ENCODE assay signal across 33 cellular contexts in the genomic region with DNA sequence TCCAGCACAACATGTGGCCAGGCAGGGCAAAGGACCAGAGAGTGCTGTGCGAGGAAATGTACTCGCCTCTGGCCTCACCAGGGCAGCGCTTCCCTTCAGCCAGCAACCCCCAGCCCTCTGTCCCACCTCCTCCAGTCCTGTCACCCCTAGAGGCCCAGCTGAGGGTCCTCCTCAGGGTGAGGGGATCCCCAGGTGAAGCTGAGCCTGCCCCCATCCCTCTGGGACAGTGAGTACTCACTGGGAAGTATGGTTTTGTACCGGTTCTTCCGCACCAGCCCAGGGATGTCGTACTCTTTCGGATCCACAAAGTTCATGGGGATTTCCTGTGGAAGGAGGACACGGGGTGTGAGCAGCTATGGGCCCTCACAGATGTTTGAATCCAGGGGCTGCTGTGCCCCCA. TPM values are rescaled to one million over a fixed set of nuclear protein-coding genes. Genes with fewer than 3 reads are reported as not detected.
"Had no signal": no experiment of that assay in that cellular context is flagged by ENCODE, and none has a peak within 500 bp of the region (broad histone marks: within the 10 kb centered on the region; RNA-seq: fewer than 3 reads in every experiment).

No MANE protein-coding gene starts in this region.

- H3K27me3 ChIP-seq: adrenal gland, body of pancreas, brain microvascular endothelial cell, cardiac muscle cell had no signal

- H3K27me3 Mint-ChIP-seq: activated CD4-positive, alpha-beta T cell treated with anti-CD3 and anti-CD28 coated beads, Interleukin-2, amount 10 ng/mL, durations not matched to agents 7 days and 5 days; activated CD8-positive, alpha-beta memory T cell treated with anti-CD3 and anti-CD28 coated beads, Interleukin-2, amount 10 ng/mL, durations not matched to agents 7 days and 5 days; activated naive CD8-positive, alpha-beta T cell treated with anti-CD3 and anti-CD28 coated beads for 36 hours had no signal

- H3K27ac Mint-ChIP-seq: activated B cell treated with CpG ODN at 0.5 μM for 24 hours; activated CD4-positive, alpha-beta memory T cell treated with anti-CD3 and anti-CD28 coated beads, Interleukin-2, amount 10 ng/mL, durations not matched to agents 7 days and 5 days; activated CD4-positive, alpha-beta T cell treated with anti-CD3 and anti-CD28 coated beads, Interleukin-2, amount 10 ng/mL, durations not matched to agents 7 days and 5 days; activated CD8-positive, alpha-beta memory T cell treated with anti-CD3 and anti-CD28 coated beads, Interleukin-2, amount 10 ng/mL, durations not matched to agents 7 days and 5 days; activated CD8-positive, alpha-beta T cell treated with anti-CD3 and anti-CD28 coated beads, Interleukin-2, amount 10 ng/mL, durations not matched to agents 7 days and 5 days; activated naive CD4-positive, alpha-beta T cell treated with anti-CD3 and anti-CD28 coated beads for 36 hours; activated naive CD8-positive, alpha-beta T cell treated with anti-CD3 and anti-CD28 coated beads for 36 hours; activated T-cell treated with anti-CD3 and anti-CD28 coated beads, Interleukin-2, amount 50 U/mL, for 24 hours; T-helper 1 cell treated with Interleukin-12 subunit alpha and Interleukin-12 subunit beta and Interleukin-4 antibody, amounts not matched to agents 30 μg/mL and 1 μg/mL, for 36 hours; T-helper 2 cell treated with Interferon-gamma antibody and Interleukin-4, amounts not matched to agents 5 μg/mL and 100 μg/mL, for 36 hours had no signal

- DNase-seq: activated B cell treated with CpG ODN at 0.5 μM for 24 hours; activated CD4-positive, alpha-beta memory T cell treated with anti-CD3 and anti-CD28 coated beads, Interleukin-2, amount 10 ng/mL, durations not matched to agents 7 days and 5 days; activated CD4-positive, alpha-beta T cell treated with anti-CD3 and anti-CD28 coated beads for 48 hours; activated CD4-positive, alpha-beta T cell treated with anti-CD3 and anti-CD28 coated beads, Interleukin-2, amount 10 ng/mL, durations not matched to agents 7 days and 5 days; activated CD4-positive, alpha-beta T cell treated with anti-CD3 and anti-CD28 coated beads, Interleukin-2, amount 50 U/mL, for 48 hours; activated CD4-positive, CD25-positive, alpha-beta regulatory T cell treated with anti-CD3 and anti-CD28 coated beads, Interleukin-2, amount 50 U/mL, for 72 hours; activated CD8-positive, alpha-beta memory T cell treated with anti-CD3 and anti-CD28 coated beads for 24 hours; activated CD8-positive, alpha-beta memory T cell treated with anti-CD3 and anti-CD28 coated beads, Interleukin-2, amount 10 ng/mL, durations not matched to agents 7 days and 5 days; activated CD8-positive, alpha-beta memory T cell treated with anti-CD3 and anti-CD28 coated beads, Interleukin-2, amount 50 U/mL, for 48 hours; activated CD8-positive, alpha-beta T cell treated with anti-CD3 and anti-CD28 coated beads, Interleukin-2, amount 10 ng/mL, durations not matched to agents 7 days and 5 days; activated effector memory CD4-positive, alpha-beta T cell treated with anti-CD3 and anti-CD28 coated beads, Interleukin-2, amount 50 U/mL, for 16 hours; activated gamma-delta T cell treated with Interleukin-2 at 50 U/mL for 16 hours; activated naive CD4-positive, alpha-beta T cell; activated naive CD4-positive, alpha-beta T cell treated with anti-CD3 and anti-CD28 coated beads for 36 hours; activated naive CD4-positive, alpha-beta T cell treated with anti-CD3 and anti-CD28 coated beads, Interleukin-2, amount 50 U/mL, for 16 hours; activated naive CD8-positive, alpha-beta T cell treated with anti-CD3 and anti-CD28 coated beads for 36 hours; activated T-cell treated with anti-CD3 and anti-CD28 coated beads, Interleukin-2, amount 50 U/mL, for 24 hours; activated T-cell treated with anti-CD3 and anti-CD28 coated beads, Interleukin-2, amount 50 U/mL, for 48 hours; adrenal gland; amniotic stem cell; aorta; body of pancreas; brain microvascular endothelial cell; central memory CD4-positive, alpha-beta T cell; T-helper 1 cell; T-helper 2 cell; T-helper 9 cell had no signal

- H3K9me3 Mint-ChIP-seq: activated B cell treated with CpG ODN at 0.5 μM for 24 hours; activated CD4-positive, alpha-beta memory T cell treated with anti-CD3 and anti-CD28 coated beads, Interleukin-2, amount 10 ng/mL, durations not matched to agents 7 days and 5 days; activated CD4-positive, alpha-beta T cell treated with anti-CD3 and anti-CD28 coated beads, Interleukin-2, amount 10 ng/mL, durations not matched to agents 7 days and 5 days; activated naive CD4-positive, alpha-beta T cell treated with anti-CD3 and anti-CD28 coated beads for 36 hours; activated naive CD4-positive, alpha-beta T cell treated with anti-CD3 and anti-CD28 coated beads, Interleukin-2, amount 50 U/mL, for 72 hours; activated naive CD8-positive, alpha-beta T cell treated with anti-CD3 and anti-CD28 coated beads for 36 hours; activated T-cell treated with anti-CD3 and anti-CD28 coated beads, Interleukin-2, amount 50 U/mL, for 24 hours; T-helper 1 cell treated with Interleukin-12 subunit alpha and Interleukin-12 subunit beta and Interleukin-4 antibody, amounts not matched to agents 30 μg/mL and 1 μg/mL, for 36 hours; T-helper 2 cell treated with Interferon-gamma antibody and Interleukin-4, amounts not matched to agents 5 μg/mL and 100 μg/mL, for 36 hours had no signal

- H3K4me1 ChIP-seq: adrenal gland, body of pancreas had no signal

- H3K4me1 Mint-ChIP-seq: activated B cell treated with CpG ODN at 0.5 μM for 24 hours; activated CD4-positive, alpha-beta memory T cell treated with anti-CD3 and anti-CD28 coated beads, Interleukin-2, amount 10 ng/mL, durations not matched to agents 7 days and 5 days; activated CD4-positive, alpha-beta T cell treated with anti-CD3 and anti-CD28 coated beads, Interleukin-2, amount 10 ng/mL, durations not matched to agents 7 days and 5 days; activated naive CD8-positive, alpha-beta T cell treated with anti-CD3 and anti-CD28 coated beads for 36 hours had no signal

- H3K36me3 Mint-ChIP-seq: activated CD8-positive, alpha-beta memory T cell treated with anti-CD3 and anti-CD28 coated beads, Interleukin-2, amount 10 ng/mL, durations not matched to agents 7 days and 5 days; activated naive CD4-positive, alpha-beta T cell treated with anti-CD3 and anti-CD28 coated beads, Interleukin-2, amount 50 U/mL, for 72 hours; activated naive CD8-positive, alpha-beta T cell treated with anti-CD3 and anti-CD28 coated beads for 36 hours had no signal

- H3K4me3 ChIP-seq: adrenal gland, body of pancreas, cardiac muscle cell had no signal

- H3K9me3 ChIP-seq: adrenal gland, body of pancreas had no signal

- H3K36me3 ChIP-seq: adrenal gland, brain microvascular endothelial cell, cardiac muscle cell had no signal

- H3K27ac ChIP-seq: adrenal gland, body of pancreas, brain microvascular endothelial cell, cardiac muscle cell, VCaP had no signal

- H3K4me3 Mint-ChIP-seq: activated B cell treated with CpG ODN at 0.5 μM for 24 hours; activated CD4-positive, alpha-beta memory T cell treated with anti-CD3 and anti-CD28 coated beads, Interleukin-2, amount 10 ng/mL, durations not matched to agents 7 days and 5 days; activated CD4-positive, alpha-beta T cell treated with anti-CD3 and anti-CD28 coated beads, Interleukin-2, amount 10 ng/mL, durations not matched to agents 7 days and 5 days; activated CD8-positive, alpha-beta memory T cell treated with anti-CD3 and anti-CD28 coated beads, Interleukin-2, amount 10 ng/mL, durations not matched to agents 7 days and 5 days; activated CD8-positive, alpha-beta T cell treated with anti-CD3 and anti-CD28 coated beads, Interleukin-2, amount 10 ng/mL, durations not matched to agents 7 days and 5 days; activated naive CD4-positive, alpha-beta T cell treated with anti-CD3 and anti-CD28 coated beads for 36 hours; activated naive CD8-positive, alpha-beta T cell treated with anti-CD3 and anti-CD28 coated beads for 36 hours; activated T-cell treated with anti-CD3 and anti-CD28 coated beads, Interleukin-2, amount 50 U/mL, for 24 hours; T-helper 1 cell treated with Interleukin-12 subunit alpha and Interleukin-12 subunit beta and Interleukin-4 antibody, amounts not matched to agents 30 μg/mL and 1 μg/mL, for 36 hours; T-helper 2 cell treated with Interferon-gamma antibody and Interleukin-4, amounts not matched to agents 5 μg/mL and 100 μg/mL, for 36 hours had no signal

- ATAC-seq: activated CD8-positive, alpha-beta memory T cell treated with anti-CD3 and anti-CD28 coated beads, Interleukin-2, amount 10 ng/mL, durations not matched to agents 7 days and 5 days; activated CD8-positive, alpha-beta T cell treated with anti-CD3 and anti-CD28 coated beads, Interleukin-2, amount 10 ng/mL, durations not matched to agents 7 days and 5 days; activated naive CD4-positive, alpha-beta T cell treated with anti-CD3 and anti-CD28 coated beads, Interleukin-2, amount 50 U/mL, for 72 hours; body of pancreas had no signal

RNA-seq across cellular contexts. Expression of gene IGSF22, which starts 11.7 kb away (rescaled TPM):
- total RNA-seq: activated CD8-positive, alpha-beta T cell treated with anti-CD3 and anti-CD28 coated beads, Interleukin-2, amount 10 ng/mL, durations not matched to agents 7 days and 5 days; body of pancreas had no signal

RNA-seq across cellular contexts. Expression of gene PTPN5, which starts 54.0 kb away (rescaled TPM):
- total RNA-seq: activated B cell treated with CpG ODN at 0.5 μM for 24 hours; activated CD4-positive, alpha-beta memory T cell treated with anti-CD3 and anti-CD28 coated beads, Interleukin-2, amount 10 ng/mL, durations not matched to agents 7 days and 5 days; activated CD4-positive, alpha-beta T cell treated with anti-CD3 and anti-CD28 coated beads, Interleukin-2, amount 10 ng/mL, durations not matched to agents 7 days and 5 days; activated CD8-positive, alpha-beta memory T cell treated with anti-CD3 and anti-CD28 coated beads, Interleukin-2, amount 10 ng/mL, durations not matched to agents 7 days and 5 days; activated CD8-positive, alpha-beta T cell treated with anti-CD3 and anti-CD28 coated beads, Interleukin-2, amount 10 ng/mL, durations not matched to agents 7 days and 5 days; activated naive CD4-positive, alpha-beta T cell treated with anti-CD3 and anti-CD28 coated beads for 36 hours; activated naive CD4-positive, alpha-beta T cell treated with anti-CD3 and anti-CD28 coated beads, Interleukin-2, amount 50 U/mL, for 72 hours; activated naive CD8-positive, alpha-beta T cell treated with anti-CD3 and anti-CD28 coated beads for 36 hours; bronchial epithelial cell had no signal
